Comparison of ENCODE assay signal across 8 cellular contexts in the genomic region with DNA sequence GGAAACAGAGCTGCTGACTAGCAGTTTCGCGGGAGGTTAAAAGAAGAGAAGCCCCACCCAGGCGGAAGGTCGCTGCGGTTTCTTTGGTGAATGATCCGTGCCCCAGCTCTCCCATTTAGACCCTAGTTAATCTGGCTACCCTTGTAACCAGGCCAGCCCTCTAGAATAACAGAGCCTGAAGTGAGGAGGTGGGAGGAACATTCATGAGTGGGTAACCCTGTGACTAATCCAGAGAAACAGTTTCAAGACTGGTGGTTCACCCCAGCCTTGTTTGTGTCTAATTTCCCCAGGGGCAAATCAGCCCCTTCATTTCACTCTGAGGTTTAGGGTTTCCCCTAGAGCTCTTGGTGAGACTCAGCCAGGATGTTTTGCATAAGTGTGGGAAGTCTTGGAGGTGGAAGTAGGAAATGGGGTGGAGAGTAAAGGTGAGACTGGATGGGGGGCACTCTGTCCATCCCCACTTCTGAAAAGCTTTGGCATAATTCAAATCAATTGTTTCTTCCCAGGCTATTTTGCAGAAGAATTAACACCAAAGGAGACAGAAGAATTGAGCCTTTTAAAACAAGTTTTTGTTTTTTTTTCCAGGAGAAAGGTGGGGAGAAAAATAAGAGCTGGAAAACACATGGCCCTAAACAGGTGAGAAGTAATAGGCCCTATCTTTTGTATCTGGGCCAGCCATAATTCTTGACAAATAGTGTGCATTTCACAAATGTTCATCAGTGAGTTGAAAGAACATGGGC.
DNase-seq lines count a peak whose midpoint lies in the region; ATAC-seq and TF ChIP-seq lines count a peak whose summit lies in the region.

No MANE protein-coding gene starts in this region.

- peaks cover 67% of the 10 kb centered on the region for H3K4me1 ChIP-seq in CD4-positive, CD25-positive, alpha-beta regulatory T cell (ENCODE audit: control insufficient read depth, insufficient read depth, low read length, poor library complexity, severe bottlenecking)

- DNase-seq in CD4-positive, CD25-positive, alpha-beta regulatory T cell, result peak; percentile 40 to 91 (median 55)
- peak in 1 of 2 experiments; percentile 44 for DNase-seq in HL-60 (ENCODE audit: low read depth in 1 of 2, low spot score in 1 of 2)
- DNase-seq in activated CD4-positive, alpha-beta T cell treated with anti-CD3 and anti-CD28 coated beads, Interleukin-2, amount 50 U/mL, for 24 hours (ENCODE audit: low read depth in 1 of 2, low spot score in 1 of 2), result peak; percentile 47 to 83
- DNase-seq in glomerular visceral epithelial cell (ENCODE audit: extremely low spot score), result peak; percentile 87
- DNase-seq in stimulated activated naive CD4-positive, alpha-beta T cell (lab: John Stamatoyannopoulos, UW), result peak; percentile 27 to 69 (median 53)
- DNase-seq in NCI-H446 (lab: John Stamatoyannopoulos, UW), result no peak
- no peak for DNase-seq in H4 (ENCODE audit: low spot score)

- H3K27ac Mint-ChIP-seq in CD4-positive, CD25-positive, alpha-beta regulatory T cell, result peak overlapping the region; percentile 66 to 85 (median 68)

- H3K4me3 Mint-ChIP-seq in CD4-positive, CD25-positive, alpha-beta regulatory T cell, result peak overlapping the region; percentile 76 to 85 (median 80)

- peaks cover 0 to 10% (median 3%) of the 10 kb centered on the region in 7 donors for H3K9me3 Mint-ChIP-seq in CD4-positive, CD25-positive, alpha-beta regulatory T cell

- H3K27me3 Mint-ChIP-seq in CD4-positive, CD25-positive, alpha-beta regulatory T cell, result peaks cover 18% of the 10 kb centered on the region

- ATAC-seq in CD4-positive, CD25-positive, alpha-beta regulatory T cell (ENCODE audit: low read depth in 2 of 2), result peak; percentile 53 to 62
- ATAC-seq in GM21367 (IDR thresholded peaks at IDR 0.05; ENCODE audit: unreplicated experiment), result peak; percentile 82

- H3K36me3 ChIP-seq in CD4-positive, CD25-positive, alpha-beta regulatory T cell (ENCODE audit: control insufficient read depth, insufficient read depth, low read length), result no peaks in the 10 kb centered on the region

- peak overlapping the region; percentile 63 for H3K4me3 ChIP-seq in CD4-positive, CD25-positive, alpha-beta regulatory T cell (ENCODE audit: low read depth, low read length)
- H3K4me3 ChIP-seq in HL-60 (replicated peaks; ENCODE audit: insufficient read depth, low read length), result no peak overlapping the region

- H3K4me1 Mint-ChIP-seq in CD4-positive, CD25-positive, alpha-beta regulatory T cell, result peaks cover 46 to 79% (median 64%) of the 10 kb centered on the region in 4 donors

- peaks cover 3% of the 10 kb centered on the region for H3K36me3 Mint-ChIP-seq in CD4-positive, CD25-positive, alpha-beta regulatory T cell

- H3K27me3 ChIP-seq in CD4-positive, CD25-positive, alpha-beta regulatory T cell (ENCODE audit: control insufficient read depth, insufficient read depth, low read length), result peaks cover 3% of the 10 kb centered on the region
- no peaks in the 10 kb centered on the region for H3K27me3 ChIP-seq in HL-60 (ENCODE audit: insufficient read depth, poor library complexity, severe bottlenecking)

- no peak overlapping the region for H3K27ac ChIP-seq in CD4-positive, CD25-positive, alpha-beta regulatory T cell (ENCODE audit: insufficient read depth, low read length, poor library complexity, severe bottlenecking)
- H3K27ac ChIP-seq in HL-60 (replicated peaks), result peak overlapping the region; percentile 15

- H3K9me3 ChIP-seq in CD4-positive, CD25-positive, alpha-beta regulatory T cell (ENCODE audit: control insufficient read depth in 2 of 2, low read length in 2 of 2), result peaks cover 18 to 21% of the 10 kb centered on the region in 2 experiments

- TF ChIP-seq CTCF in HL-60 (IDR thresholded peaks at IDR 0.05; ENCODE audit: insufficient read depth, low read length), result no peak

Comparison
In these comparisons a context has a peak if more than half of its experiments do, and no peak if none do; other contexts are left out.
1. DNase-seq: peak in CD4-positive, CD25-positive, alpha-beta regulatory T cell (3 of 3), activated CD4-positive, alpha-beta T cell treated with anti-CD3 and anti-CD28 coated beads, Interleukin-2, amount 50 U/mL, for 24 hours (2 of 2), glomerular visceral epithelial cell (single experiment) and stimulated activated naive CD4-positive, alpha-beta T cell (6 of 6); none in NCI-H446 (0 of 2) and H4 (single experiment).